Comparison of ENCODE assay signal across 12 cellular contexts in genomic region chr2:190759749-190760213, GRCh38.
DNase-seq lines count a peak whose midpoint lies in the region; ATAC-seq and TF ChIP-seq lines count a peak whose summit lies in the region.
"Had no signal": no experiment of that assay in that cellular context is flagged by ENCODE, and none has a peak within 500 bp of the region (broad histone marks: within the 10 kb centered on the region; RNA-seq: fewer than 3 reads in every experiment).

No MANE protein-coding gene starts in this region.

- TF ChIP-seq EP300 in SK-N-SH (IDR thresholded peaks at IDR 0.05; ENCODE audit: borderline replicate concordance in 1 of 2, low read depth in 1 of 2, low read length in 1 of 2): no peak

- no peaks in the 10 kb centered on the region for H3K36me3 Mint-ChIP-seq in stimulated activated naive CD8-positive, alpha-beta T cell treated with anti-CD3 and anti-CD28 coated beads, Interleukin-15, Interleukin-2, amounts not matched to agents 100 ng/mL and 50 ng/mL, for 24 hours (ENCODE audit: low read depth)

- ATAC-seq in stimulated activated naive CD8-positive, alpha-beta T cell treated with anti-CD3 and anti-CD28 coated beads, Interleukin-15, Interleukin-2, amounts not matched to agents 100 U/mL and 50 U/mL, for 24 hours: no peak
- ATAC-seq in GM18861 (IDR thresholded peaks at IDR 0.05; ENCODE audit: unreplicated experiment): no peak
- no peak for ATAC-seq in GM21390 (IDR thresholded peaks at IDR 0.05; ENCODE audit: unreplicated experiment)

- H3K36me3 ChIP-seq in SK-N-SH (replicated peaks in 1 of 2; ENCODE audit: control insufficient read depth in 1 of 2, insufficient read depth in 2 of 2, low read length in 1 of 2): no peaks in the 10 kb centered on the region

- no peaks in the 10 kb centered on the region for H4K20me1 ChIP-seq in SK-N-SH (ENCODE audit: insufficient read depth)

- H3K27ac ChIP-seq in SK-N-SH (ENCODE audit: low read depth in 2 of 2, low read length in 1 of 2): no peak overlapping the region
- H3K27ac ChIP-seq: HL-60, SK-N-MC had no signal

- TF ChIP-seq RAD21 in SK-N-SH (IDR thresholded peaks at IDR 0.05; ENCODE audit: low read length): no peak

- H2AFZ ChIP-seq in SK-N-SH (ENCODE audit: low read depth): no peak overlapping the region; the same call in 1 of the 2 replicates

- peak overlapping the region; percentile 51 for H3K4me3 Mint-ChIP-seq in stimulated activated naive CD8-positive, alpha-beta T cell treated with anti-CD3 and anti-CD28 coated beads, Interleukin-15, Interleukin-2, amounts not matched to agents 100 ng/mL and 50 ng/mL, for 24 hours

- no peaks in the 10 kb centered on the region for H3K27me3 Mint-ChIP-seq in stimulated activated naive CD8-positive, alpha-beta T cell treated with anti-CD3 and anti-CD28 coated beads, Interleukin-15, Interleukin-2, amounts not matched to agents 100 ng/mL and 50 ng/mL, for 24 hours

- TF ChIP-seq CTCF in SK-N-SH (IDR thresholded peaks at IDR 0.05) (no peak), fibroblast of pulmonary artery (IDR thresholded peaks at IDR 0.05; ENCODE audit: low read length, missing control alignments) (no peak)

- H3K9me3 ChIP-seq in SK-N-SH: no peaks in the 10 kb centered on the region

- 80% methylated on average over 8 of the region's 8 CpGs for WGBS in SK-N-SH (ENCODE audit: low lambda C conversion rate)

- no peaks in the 10 kb centered on the region for H3F3A ChIP-seq in SK-N-SH (replicated peaks; ENCODE audit: insufficient read depth)

- H3K27ac Mint-ChIP-seq in stimulated activated naive CD8-positive, alpha-beta T cell treated with anti-CD3 and anti-CD28 coated beads, Interleukin-15, Interleukin-2, amounts not matched to agents 100 ng/mL and 50 ng/mL, for 24 hours: peak overlapping the region; percentile 52

- H3K9me3 Mint-ChIP-seq in stimulated activated naive CD8-positive, alpha-beta T cell treated with anti-CD3 and anti-CD28 coated beads, Interleukin-15, Interleukin-2, amounts not matched to agents 100 ng/mL and 50 ng/mL, for 24 hours: no peaks in the 10 kb centered on the region

- H3K9ac ChIP-seq in SK-N-SH: no peak overlapping the region

- no peak overlapping the region for H3K4me2 ChIP-seq in SK-N-SH

- no peaks in the 10 kb centered on the region for H3K79me2 ChIP-seq in SK-N-SH (ENCODE audit: insufficient read depth)

- H3K27me3 ChIP-seq in SK-N-SH (ENCODE audit: insufficient read depth): no peaks in the 10 kb centered on the region

- no peaks in the 10 kb centered on the region for H3K9me2 ChIP-seq in SK-N-SH

- DNase-seq in stimulated activated naive CD8-positive, alpha-beta T cell treated with anti-CD3 and anti-CD28 coated beads, Interleukin-15, Interleukin-2, amounts not matched to agents 100 U/mL and 50 U/mL, for 24 hours: no peak
- DNase-seq in SK-N-SH: no peak
- DNase-seq in fibroblast of pulmonary artery (ENCODE audit: low read depth): peak; percentile 91
- DNase-seq in activated CD4-positive, alpha-beta T cell treated with anti-CD3 and anti-CD28 coated beads for 48 hours: no peak
- no peak for DNase-seq in SK-N-DZ (ENCODE audit: low spot score)
- DNase-seq: amygdala; stimulated activated CD4-positive, alpha-beta T cell treated with anti-CD3 and anti-CD28 coated beads, Interleukin-2, amount 100 ng/mL, for 24 hours had no signal

- no peak overlapping the region for H3K4me3 ChIP-seq in SK-N-SH (ENCODE audit: low read depth in 2 of 2, low read length in 1 of 2)
- H3K4me3 ChIP-seq in fibroblast of pulmonary artery (replicated peaks; ENCODE audit: low read depth, low read length): no peak overlapping the region
- H3K4me3 ChIP-seq: SK-N-MC had no signal

- H3K4me1 Mint-ChIP-seq in stimulated activated naive CD8-positive, alpha-beta T cell treated with anti-CD3 and anti-CD28 coated beads, Interleukin-15, Interleukin-2, amounts not matched to agents 100 ng/mL and 50 ng/mL, for 24 hours (ENCODE audit: low read depth): peaks cover 51% of the 10 kb centered on the region

- CTCF ChIA-PET in SK-N-SH (lab: Yijun Ruan, JAX): interaction anchor here (0.8 kb wide), 1 partner anchor 141 kb away, joined by 3 read pairs; no protein-coding TSS in a partner anchor

- POLR2A ChIA-PET in SK-N-SH (lab: Yijun Ruan, JAX): no interaction called here

- no peaks in the 10 kb centered on the region for H3K4me1 ChIP-seq in SK-N-SH (ENCODE audit: control insufficient read depth in 1 of 2, insufficient read depth in 2 of 2, low read depth in 1 of 2, low read length in 1 of 2)

TF ChIP-seq in SK-N-SH, 30 proteins besides CTCF, POLR2A, EP300 and RAD21:
- TF ChIP-seq TAF1 (IDR thresholded peaks at IDR 0.05; ENCODE audit: borderline replicate concordance, low read depth, low read length) (no peak), JUND (IDR thresholded peaks at IDR 0.05) (peak; percentile 68), EZH2phosphoT487 (IDR thresholded peaks at IDR 0.05; ENCODE audit: borderline replicate concordance, low read depth) (no peak), FOSL2 (IDR thresholded peaks at IDR 0.05; ENCODE audit: borderline replicate concordance, low read depth) (peak; percentile 88), TCF12 (IDR thresholded peaks at IDR 0.05) (peak; percentile 34; the same call in 1 of the 2 replicates)
TF ChIP-seq in SK-N-SH: peak in this region for 3.
